In genomic region chr17:1730345-1731193, GRCh38 we compare ENCODE assay signal across 1 cellular context.
TF ChIP-seq lines count a peak whose summit lies in the region.

No MANE protein-coding gene starts in this region.

TF ChIP-seq in K562, 482 proteins besides CTCF, POLR2A, EP300 and RAD21 (continues in another document):
- peak; percentile 70 for TF ChIP-seq DMBX1 (CRISPR knock-in tag; IDR thresholded peaks at IDR 0.05; ENCODE audit: borderline replicate concordance)
- TF ChIP-seq TBL1XR1 (IDR thresholded peaks at IDR 0.05; ENCODE audit: low read length in 2 of 2), result peak in 1 of 2 experiments; percentile 58; a peak in 1 of 4 replicates
- TF ChIP-seq HDAC8 (tag; IDR thresholded peaks at IDR 0.05), result no peak
- TF ChIP-seq ZMIZ1 (IDR thresholded peaks at IDR 0.05; ENCODE audit: low read depth in 2 of 2, low read length in 2 of 2), result 0 out of 4 replicates have a peak, but pooled peaks of 1 of the 2 experiments have one; percentile 59
- no peak for TF ChIP-seq PHB (CRISPR knock-in tag; IDR thresholded peaks at IDR 0.05)
- TF ChIP-seq NR2C2 (CRISPR knock-in tag; IDR thresholded peaks at IDR 0.05), result peak; percentile 64; the same call in 1 of the 2 replicates
- TF ChIP-seq NR2C2 (tag; IDR thresholded peaks at IDR 0.05), result peak; percentile 36
- TF ChIP-seq TEAD2 (tag; IDR thresholded peaks at IDR 0.05), result no peak
- 0 out of 2 replicates have a peak, but pooled peaks have one; percentile 12 for TF ChIP-seq ZBTB17 (CRISPR knock-in tag; IDR thresholded peaks at IDR 0.05)
- TF ChIP-seq MBD1 (CRISPR knock-in tag; IDR thresholded peaks at IDR 0.05), result no peak
- TF ChIP-seq BRD4 (IDR thresholded peaks at IDR 0.05), result peak; percentile 60; the same call in 1 of the 2 replicates
- 0 out of 2 replicates have a peak, but pooled peaks have one; percentile 36 for TF ChIP-seq AFF4 (CRISPR knock-in tag; IDR thresholded peaks at IDR 0.05)
- peak; percentile 54; the same call in 1 of the 2 replicates for TF ChIP-seq CLOCK (CRISPR knock-in tag; IDR thresholded peaks at IDR 0.05; ENCODE audit: borderline replicate concordance)
- TF ChIP-seq THAP7 (CRISPR knock-in tag; IDR thresholded peaks at IDR 0.05), result no peak
- TF ChIP-seq ZHX1 (conservative IDR thresholded peaks at IDR 0.05; ENCODE audit: low read length), result no peak
- no peak for TF ChIP-seq SPI1 (IDR thresholded peaks at IDR 0.05; ENCODE audit: borderline replicate concordance, low read depth, low read length)
- TF ChIP-seq BDP1 (IDR thresholded peaks at IDR 0.05; ENCODE audit: insufficient read depth, insufficient read length), result no peak
- TF ChIP-seq ZNF57 (CRISPR knock-in tag; IDR thresholded peaks at IDR 0.05), result no peak
- peak; percentile 72; the same call in 1 of the 2 replicates for TF ChIP-seq HMGXB4 (CRISPR knock-in tag; IDR thresholded peaks at IDR 0.05)
- TF ChIP-seq BRCA1 (IDR thresholded peaks at IDR 0.05), result no peak
- no peak for TF ChIP-seq BRCA1 (CRISPR knock-in tag; IDR thresholded peaks at IDR 0.05)
- 0 out of 2 replicates have a peak, but pooled peaks have one; percentile 30 for TF ChIP-seq ZNF197 (CRISPR knock-in tag; IDR thresholded peaks at IDR 0.05; ENCODE audit: low read depth)
- no peak for TF ChIP-seq MCM5 (IDR thresholded peaks at IDR 0.05; ENCODE audit: low read depth)
- no peak for TF ChIP-seq HBP1 (CRISPR knock-in tag; IDR thresholded peaks at IDR 0.05)
- no peak for TF ChIP-seq PTBP1 (IDR thresholded peaks at IDR 0.05; ENCODE audit: low read depth, low read length)
- TF ChIP-seq CBFB (CRISPR knock-in tag; IDR thresholded peaks at IDR 0.05), result peak; percentile 91
- TF ChIP-seq ZNF324 (CRISPR knock-in tag; IDR thresholded peaks at IDR 0.05), result no peak
- TF ChIP-seq ZNF668 (CRISPR knock-in tag; IDR thresholded peaks at IDR 0.05), result no peak
- TF ChIP-seq ZBTB43 (CRISPR knock-in tag; IDR thresholded peaks at IDR 0.05), result no peak
- TF ChIP-seq DACH1 (IDR thresholded peaks at IDR 0.05; ENCODE audit: partially characterized antibody), result no peak
- no peak for TF ChIP-seq BCL6 (CRISPR knock-in tag; IDR thresholded peaks at IDR 0.05)
- TF ChIP-seq ZNF77 (CRISPR knock-in tag; IDR thresholded peaks at IDR 0.05), result no peak
- no peak for TF ChIP-seq STAT5B (CRISPR knock-in tag; IDR thresholded peaks at IDR 0.05)
- peak; percentile 57; the same call in 1 of the 2 replicates for TF ChIP-seq HES1 (IDR thresholded peaks at IDR 0.05; ENCODE audit: low read depth)
- TF ChIP-seq ZNF507 (tag; conservative IDR thresholded peaks at IDR 0.05), result no peak
- no peak for TF ChIP-seq PKNOX1 (IDR thresholded peaks at IDR 0.05)
- no peak for TF ChIP-seq HOXB6 (CRISPR knock-in tag; IDR thresholded peaks at IDR 0.05; ENCODE audit: borderline replicate concordance)
